12 cellular contexts compared by ENCODE assay signal in genomic region chr16:69860233-69861231, GRCh38.
DNase-seq lines count a peak whose midpoint lies in the region; ATAC-seq and TF ChIP-seq lines count a peak whose summit lies in the region.
"Had no signal": no experiment of that assay in that cellular context is flagged by ENCODE, and none has a peak within 500 bp of the region (broad histone marks: within the 10 kb centered on the region; RNA-seq: fewer than 3 reads in every experiment).

No MANE protein-coding gene starts in this region.

- no TSS peak for BruUV-seq in IMR-90 (replicated peaks; lab: Mats Ljungman, UMichigan)

- no peak overlapping the region for H3K4me3 ChIP-seq in IMR-90 (ENCODE audit: insufficient read depth, low read depth, low read length)
- peak overlapping the region in 1 of 2 donors; percentile 25 for H3K4me3 ChIP-seq in muscle layer of colon (ENCODE audit: low read depth in 1 of 2, low read length in 2 of 2)
- H3K4me3 ChIP-seq in suprapubic skin = no peak overlapping the region

- TF ChIP-seq EP300 in suprapubic skin (IDR thresholded peaks at IDR 0.05) = no peak

- H3K27me3 Mint-ChIP-seq in chondrocyte (ENCODE audit: low read depth) = no peaks in the 10 kb centered on the region
- H3K27me3 Mint-ChIP-seq: activated CD4-positive, alpha-beta T cell treated with anti-CD3 and anti-CD28 coated beads, Interleukin-2, amount 10 ng/mL, durations not matched to agents 7 days and 5 days; CD4-positive, alpha-beta T cell had no signal

- H3K4ac ChIP-seq in IMR-90 (ENCODE audit: low read depth, low read length) = peak overlapping the region; percentile 27; the same call in 1 of the 2 replicates

- H3K36me3 ChIP-seq in IMR-90 (ENCODE audit: control insufficient read depth, insufficient read depth, low read length) (peaks cover 2% of the 10 kb centered on the region; the same call in 1 of the 2 replicates), muscle layer of colon (ENCODE audit: insufficient read depth, low read length) (no peaks in the 10 kb centered on the region), suprapubic skin (no peaks in the 10 kb centered on the region)
- H3K36me3 ChIP-seq: brain microvascular endothelial cell had no signal

- H3K9ac ChIP-seq in IMR-90 (ENCODE audit: low read depth, low read length) (no peak overlapping the region), muscle layer of colon (ENCODE audit: low read length) (no peak overlapping the region)

- H3K27ac ChIP-seq in IMR-90 (ENCODE audit: insufficient read depth, low read length) (no peak overlapping the region), muscle layer of colon (ENCODE audit: low read depth, low read length) (peak overlapping the region; percentile 17), suprapubic skin (peak overlapping the region; percentile 46)
- H3K27ac ChIP-seq: brain microvascular endothelial cell had no signal

- H3K18ac ChIP-seq in IMR-90 (ENCODE audit: low read depth, low read length) = no peak overlapping the region

- H4K8ac ChIP-seq in IMR-90 (ENCODE audit: low read depth in 2 of 2, low read length in 2 of 2) = no peak overlapping the region

- H3K4me1 Mint-ChIP-seq in chondrocyte (ENCODE audit: low read depth) = peaks cover 37% of the 10 kb centered on the region

- H3K9me3 ChIP-seq in IMR-90 (ENCODE audit: control insufficient read depth, insufficient read depth, low read length) (no peaks in the 10 kb centered on the region), muscle layer of colon (ENCODE audit: low read length) (no peaks in the 10 kb centered on the region), suprapubic skin (no peaks in the 10 kb centered on the region)

- no peak overlapping the region for H4K5ac ChIP-seq in IMR-90 (ENCODE audit: low read depth, low read length)

- H3K23ac ChIP-seq in IMR-90 (ENCODE audit: low read depth, low read length) = no peak overlapping the region

- POLR2A ChIA-PET in IMR-90 (lab: Charles Lee; ENCODE audit: unreplicated experiment) = no interaction called here

- ATAC-seq in IMR-90 (ENCODE audit: low read depth) = no peak
- no peak for ATAC-seq in HG03139 (IDR thresholded peaks at IDR 0.05; ENCODE audit: unreplicated experiment)
- ATAC-seq: stimulated activated naive CD8-positive, alpha-beta T cell treated with anti-CD3 and anti-CD28 coated beads, Interleukin-15, Interleukin-2, amounts not matched to agents 100 U/mL and 50 U/mL, for 24 hours had no signal

- CTCF ChIA-PET in IMR-90 (lab: Yijun Ruan, JAX) = interaction anchor here (0.8 to 1.2 kb wide), 2 partner anchors 12 to 26 kb away, joined by 6 to 8 read pairs; no protein-coding TSS in a partner anchor

- H4K91ac ChIP-seq in IMR-90 (ENCODE audit: insufficient read depth, low read depth, low read length) = no peak overlapping the region

- DNase-seq in IMR-90 (no peak), chondrocyte (ENCODE audit: low spot score) (no peak), suprapubic skin (ENCODE audit: low spot score in 2 of 2) (no peak), NCI-H1694 (lab: John Stamatoyannopoulos, UW) (no peak)
- no peak for DNase-seq in NK-92 treated with Interleukin-12 subunit alpha and Interleukin-12 subunit beta, amount 100 ng/mL, for 24 hours (lab: John Stamatoyannopoulos, UW)
- DNase-seq: brain microvascular endothelial cell; CD4-positive, alpha-beta T cell; stimulated activated CD4-positive, alpha-beta T cell treated with anti-CD3 and anti-CD28 coated beads, Interleukin-4, amount 100 ng/mL, for 4 hours had no signal

- no peaks in the 10 kb centered on the region for H4K20me1 ChIP-seq in IMR-90 (ENCODE audit: insufficient read depth, low read length)

- no peaks in the 10 kb centered on the region for H3K9me3 Mint-ChIP-seq in chondrocyte (ENCODE audit: low read depth)
- H3K9me3 Mint-ChIP-seq: activated CD4-positive, alpha-beta T cell treated with anti-CD3 and anti-CD28 coated beads, Interleukin-2, amount 10 ng/mL, durations not matched to agents 7 days and 5 days; CD4-positive, alpha-beta T cell had no signal

- H3K27ac Mint-ChIP-seq in chondrocyte (ENCODE audit: unreplicated experiment) = peak overlapping the region; percentile 90
- H3K27ac Mint-ChIP-seq: activated CD4-positive, alpha-beta T cell treated with anti-CD3 and anti-CD28 coated beads, Interleukin-2, amount 10 ng/mL, durations not matched to agents 7 days and 5 days; CD4-positive, alpha-beta T cell had no signal

- no peaks in the 10 kb centered on the region for H3K36me3 Mint-ChIP-seq in chondrocyte (ENCODE audit: low read depth)

- H3K4me2 ChIP-seq in IMR-90 (ENCODE audit: low read depth, low read length) = no peak overlapping the region

- TF ChIP-seq CTCF in IMR-90 (conservative IDR thresholded peaks at IDR 0.05; ENCODE audit: low read depth, low read length) (no peak), chondrocyte (IDR thresholded peaks at IDR 0.05) (no peak), suprapubic skin (IDR thresholded peaks at IDR 0.05) (no peak)

- no peak overlapping the region for H2BK20ac ChIP-seq in IMR-90 (ENCODE audit: low read depth, low read length)

- peaks cover 0 to 5% of the 10 kb centered on the region in 2 experiments; a peak in 1 of 4 replicates for H3K79me1 ChIP-seq in IMR-90 (ENCODE audit: low read depth in 1 of 2, low read length in 2 of 2)

- no peak for TF ChIP-seq RAD21 in IMR-90 (IDR thresholded peaks at IDR 0.05; ENCODE audit: low read length)

- H3K4me1 ChIP-seq in IMR-90 (ENCODE audit: control insufficient read depth, insufficient read depth, low read length) (peaks cover 3% of the 10 kb centered on the region; the same call in 1 of the 2 replicates), muscle layer of colon (ENCODE audit: insufficient read depth, low read length) (peaks cover 20% of the 10 kb centered on the region), suprapubic skin (peaks cover 14% of the 10 kb centered on the region)

- H2AFZ ChIP-seq in IMR-90 (replicated peaks; ENCODE audit: low read length, poor library complexity) = no peak overlapping the region

- no peak overlapping the region for H2BK15ac ChIP-seq in IMR-90 (ENCODE audit: low read depth, low read length)

- H2BK120ac ChIP-seq in IMR-90 (ENCODE audit: low read depth, low read length) = no peak overlapping the region

- peaks cover 4% of the 10 kb centered on the region; the same call in 1 of the 2 replicates for H3K9me1 ChIP-seq in IMR-90 (ENCODE audit: insufficient read depth, low read length)

- H3K14ac ChIP-seq in IMR-90 (replicated peaks; ENCODE audit: low read depth, low read length) = no peak overlapping the region

- intact Hi-C loops in IMR-90 (cut with micrococcal nuclease) = loop anchor here (5.0 kb wide), 1 partner anchor 57 kb away; no protein-coding TSS in a partner anchor

- H3K56ac ChIP-seq in IMR-90 (ENCODE audit: extremely low read depth, insufficient read depth, low read length) = no peak overlapping the region

- no CpG with 5 or more reads among the region's 9 CpGs for WGBS in IMR-90 (ENCODE audit: extremely low coverage in 2 of 2, insufficient read length in 1 of 2), 2 experiments
- 87% methylated on average over 9 of the region's 9 CpGs for WGBS in suprapubic skin

- dilution Hi-C loops in IMR-90 (cut with HindIII; ENCODE audit: low sequenced_read_pairs, unreplicated experiment) = no loop called here

- in situ Hi-C loops in IMR-90 (cut with MboI; ENCODE audit: low sequenced_read_pairs) = no loop called here

- no peak for TF ChIP-seq POLR2A in IMR-90 (IDR thresholded peaks at IDR 0.05; ENCODE audit: low read depth, low read length)
- no peak for TF ChIP-seq POLR2A in suprapubic skin (IDR thresholded peaks at IDR 0.05)

- peak overlapping the region; percentile 7; the same call in 1 of the 2 replicates for H2AK5ac ChIP-seq in IMR-90 (ENCODE audit: low read depth, low read length)

- no peak overlapping the region for H3K4me3 Mint-ChIP-seq in chondrocyte (ENCODE audit: unreplicated experiment)
- H3K4me3 Mint-ChIP-seq: activated CD4-positive, alpha-beta T cell treated with anti-CD3 and anti-CD28 coated beads, Interleukin-2, amount 10 ng/mL, durations not matched to agents 7 days and 5 days; CD4-positive, alpha-beta T cell had no signal

- peak overlapping the region; percentile 23 for H2AK9ac ChIP-seq in IMR-90 (replicated peaks; ENCODE audit: low read depth, low read length, poor library complexity)

- H3K27me3 ChIP-seq in IMR-90 (ENCODE audit: control insufficient read depth, insufficient read depth, low read length) (no peaks in the 10 kb centered on the region), muscle layer of colon (ENCODE audit: control insufficient read depth in 1 of 2, insufficient read depth in 2 of 2, low read length in 2 of 2) (no peaks in the 10 kb centered on the region), suprapubic skin (no peaks in the 10 kb centered on the region)
- H3K27me3 ChIP-seq: brain microvascular endothelial cell had no signal

- no peak overlapping the region for H2BK5ac ChIP-seq in IMR-90 (ENCODE audit: low read depth, low read length, poor library complexity, severe bottlenecking)

TF ChIP-seq in IMR-90, 13 proteins besides CTCF, POLR2A, EP300 and RAD21:
- TF ChIP-seq USF2 (IDR thresholded peaks at IDR 0.05; ENCODE audit: low read depth, low read length) = no peak
TF ChIP-seq in IMR-90: peak in this region for 0.
